ENCODE assay signal across 8 cellular contexts in genomic region chr17:77373298-77374169, GRCh38.
DNase-seq lines count a peak whose midpoint lies in the region; ATAC-seq lines count a peak whose summit lies in the region.

No MANE protein-coding gene starts in this region.

- H3K4me1 ChIP-seq in iPS DF 6.9 (ENCODE audit: control insufficient read depth, insufficient read depth, low read length) (peaks cover 23% of the 10 kb centered on the region), skeletal muscle tissue (ENCODE audit: control insufficient read depth in 3 of 3, insufficient read depth in 3 of 3, low read length in 3 of 3) (peaks cover 49 to 88% (median 77%) of the 10 kb centered on the region in 3 donors)

- no peaks in the 10 kb centered on the region for H3K27me3 Mint-ChIP-seq in activated naive CD8-positive, alpha-beta T cell treated with anti-CD3 and anti-CD28 coated beads, Interleukin-2, amount 10 ng/mL, durations not matched to agents 7 days and 5 days

- peak overlapping the region; percentile 92 for H3K4me3 ChIP-seq in iPS DF 6.9 (ENCODE audit: low read length)
- H3K4me3 ChIP-seq in skeletal muscle tissue (ENCODE audit: low read length in 3 of 3): peak overlapping the region; percentile 74 to 86 (median 83)

- ATAC-seq in activated naive CD8-positive, alpha-beta T cell treated with anti-CD3 and anti-CD28 coated beads, Interleukin-2, amount 10 ng/mL, durations not matched to agents 7 days and 5 days (ENCODE audit: low read depth): peak; percentile 13

- H3K27ac ChIP-seq in KOPT-K1 (ENCODE audit: low read depth, low read length, poor library complexity, severe bottlenecking): peak overlapping the region; percentile 78
- H3K27ac ChIP-seq in iPS DF 6.9 (ENCODE audit: low read length): no peak overlapping the region
- H3K27ac ChIP-seq in skeletal muscle tissue (ENCODE audit: low read depth, low read length): peak overlapping the region; percentile 90

- H3K27me3 ChIP-seq in iPS DF 6.9 (ENCODE audit: control insufficient read depth, insufficient read depth, low read length): no peaks in the 10 kb centered on the region
- no peaks in the 10 kb centered on the region for H3K27me3 ChIP-seq in skeletal muscle tissue (ENCODE audit: control insufficient read depth in 3 of 3, insufficient read depth in 3 of 3, low read length in 3 of 3)

- POLR2A ChIA-PET in activated naive CD8-positive, alpha-beta T cell treated with anti-CD3 and anti-CD28 coated beads, Interleukin-2, amount 10 ng/mL, durations not matched to agents 7 days and 5 days (lab: Charles Lee): interaction anchor here (0.6 to 5.9 kb wide), 25 partner anchors 9 to 585 kb away, joined by 3 to 84 read pairs (median 6); partner anchors contain the start of gene TNRC6C

- no CpG with 5 or more reads among the region's 90 CpGs for WGBS in iPS DF 6.9 (ENCODE audit: insufficient coverage, insufficient read length)

- H3K27ac Mint-ChIP-seq in activated naive CD8-positive, alpha-beta T cell treated with anti-CD3 and anti-CD28 coated beads, Interleukin-2, amount 10 ng/mL, durations not matched to agents 7 days and 5 days: peak overlapping the region; percentile 98

- DNase-seq in NCI-H146 (lab: John Stamatoyannopoulos, UW) (peak; percentile 21), NCI-H146 treated with DMSO at 0.1 percent for 48 hours (lab: John Stamatoyannopoulos, UW; ENCODE audit: unreplicated experiment) (no peak), iPS DF 6.9 (ENCODE audit: low read depth, low spot score) (no peak), SK-N-DZ (ENCODE audit: low spot score) (no peak)
- DNase-seq in activated naive CD8-positive, alpha-beta T cell treated with anti-CD3 and anti-CD28 coated beads, Interleukin-2, amount 10 ng/mL, durations not matched to agents 7 days and 5 days: peak; percentile 66
- no peak for DNase-seq in activated CD4-positive, CD25-positive, alpha-beta regulatory T cell (lab: John Stamatoyannopoulos, UW)

- peaks cover 14% of the 10 kb centered on the region for H3K36me3 Mint-ChIP-seq in activated naive CD8-positive, alpha-beta T cell treated with anti-CD3 and anti-CD28 coated beads, Interleukin-2, amount 10 ng/mL, durations not matched to agents 7 days and 5 days

- peaks cover 52% of the 10 kb centered on the region for H3K4me1 Mint-ChIP-seq in activated naive CD8-positive, alpha-beta T cell treated with anti-CD3 and anti-CD28 coated beads, Interleukin-2, amount 10 ng/mL, durations not matched to agents 7 days and 5 days

- H3K36me3 ChIP-seq in KOPT-K1 (ENCODE audit: insufficient read depth, low read length) (no peaks in the 10 kb centered on the region), iPS DF 6.9 (ENCODE audit: control insufficient read depth, insufficient read depth, low read length) (no peaks in the 10 kb centered on the region), skeletal muscle tissue (ENCODE audit: control insufficient read depth in 3 of 3, insufficient read depth in 3 of 3, low read length in 3 of 3) (no peaks in the 10 kb centered on the region)

- no peaks in the 10 kb centered on the region for H3K9me3 Mint-ChIP-seq in activated naive CD8-positive, alpha-beta T cell treated with anti-CD3 and anti-CD28 coated beads, Interleukin-2, amount 10 ng/mL, durations not matched to agents 7 days and 5 days

- peak overlapping the region; percentile 55 to 95 (median 86) for H3K9ac ChIP-seq in skeletal muscle tissue (ENCODE audit: low read depth in 1 of 3, low read length in 3 of 3)

- H3K9me3 ChIP-seq in KOPT-K1 (ENCODE audit: insufficient read depth, low read length, poor library complexity, severe bottlenecking) (no peaks in the 10 kb centered on the region), iPS DF 6.9 (ENCODE audit: control insufficient read depth, insufficient read depth, low read length) (no peaks in the 10 kb centered on the region), skeletal muscle tissue (ENCODE audit: control insufficient read depth in 3 of 3, low read length in 3 of 3) (no peaks in the 10 kb centered on the region)

- H3K4me3 Mint-ChIP-seq in activated naive CD8-positive, alpha-beta T cell treated with anti-CD3 and anti-CD28 coated beads, Interleukin-2, amount 10 ng/mL, durations not matched to agents 7 days and 5 days: peak overlapping the region; percentile 96

Comparison
In these comparisons a context has a peak if more than half of its experiments do, and no peak if none do; other contexts are left out.
1. DNase-seq: peak in NCI-H146 (single experiment) and activated naive CD8-positive, alpha-beta T cell treated with anti-CD3 and anti-CD28 coated beads, Interleukin-2, amount 10 ng/mL, durations not matched to agents 7 days and 5 days (single experiment); none in NCI-H146 treated with DMSO at 0.1 percent for 48 hours (single experiment), iPS DF 6.9 (single experiment), SK-N-DZ (single experiment) and activated CD4-positive, CD25-positive, alpha-beta regulatory T cell (0 of 4).